Comparison of ENCODE assay signal across 9 cellular contexts in the genomic region with DNA sequence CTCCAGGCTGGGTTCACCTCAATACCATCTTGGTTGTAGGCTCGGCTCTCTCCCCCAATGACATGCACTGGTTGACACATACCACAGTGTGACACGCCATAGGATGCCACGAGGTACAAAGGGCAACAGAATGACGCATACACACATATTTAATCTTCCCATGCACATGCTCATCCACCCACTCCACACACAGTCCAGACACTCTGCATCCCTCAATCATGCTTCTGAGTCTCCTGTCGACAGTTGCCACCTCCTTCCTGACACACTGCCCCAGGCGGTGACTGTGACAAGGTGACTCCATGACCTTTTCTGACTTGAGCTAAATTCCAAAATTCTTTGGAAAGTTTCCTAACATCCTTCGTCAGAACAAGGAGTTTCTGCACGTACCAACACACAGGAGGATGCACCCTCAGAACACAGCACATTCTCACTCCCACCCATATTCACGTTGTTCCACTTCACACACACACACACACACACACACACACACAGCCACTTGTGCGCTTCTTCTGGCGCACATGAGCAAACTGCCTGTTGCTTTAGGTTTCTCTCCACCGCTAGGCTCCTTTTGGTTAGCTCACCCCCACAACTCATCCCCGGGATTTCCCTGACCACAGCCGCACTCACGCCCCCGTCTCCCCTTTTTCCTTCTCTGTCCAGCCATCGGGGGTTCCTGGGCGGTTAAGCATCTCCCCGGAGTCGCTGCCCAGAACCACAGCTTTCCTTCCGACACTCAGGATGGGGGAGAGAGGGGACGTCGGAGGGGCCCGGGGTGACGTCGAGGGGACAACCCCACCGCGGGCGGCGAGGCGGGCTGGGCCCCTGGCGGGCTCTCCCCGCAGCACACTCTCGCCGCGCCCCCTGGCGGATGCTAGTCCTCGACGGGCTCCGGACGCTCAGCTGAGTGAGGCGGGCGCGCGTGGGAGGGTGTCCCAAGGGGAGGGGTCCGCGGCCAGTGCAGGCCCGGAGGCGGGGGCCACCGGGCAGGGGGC. TPM values are rescaled to one million over a fixed set of nuclear protein-coding genes. Genes with fewer than 3 reads are reported as not detected.
DNase-seq lines count a peak whose midpoint lies in the region; ATAC-seq and TF ChIP-seq lines count a peak whose summit lies in the region.
"Had no signal": no experiment of that assay in that cellular context is flagged by ENCODE, and none has a peak within 500 bp of the region (broad histone marks: within the 10 kb centered on the region; RNA-seq: fewer than 3 reads in every experiment).

No MANE protein-coding gene starts in this region.

- intact Hi-C loops in uterus (cut with DNase I; ENCODE audit: low total_unique reads) = no loop called here

- peaks cover 0 to 9% (median 0%) of the 10 kb centered on the region in 11 experiments; a peak in 5 of 22 replicates for H3K9me3 ChIP-seq in BLaER1 treated with 17β-estradiol and CSF1 and Interleukin-3, amounts not matched to agents 10 nM and 100 nM (replicated peaks in 1 of 11)
- no peaks in the 10 kb centered on the region for H3K9me3 ChIP-seq in parathyroid adenoma (ENCODE audit: control insufficient read depth, low read length)
- H3K9me3 ChIP-seq in uterus = no peaks in the 10 kb centered on the region

- peak overlapping the region; percentile 22 for H3K4me3 Mint-ChIP-seq in activated CD8-positive, alpha-beta memory T cell treated with anti-CD3 and anti-CD28 coated beads, Interleukin-2, amount 10 ng/mL, durations not matched to agents 7 days and 5 days

- CTCF ChIA-PET in activated CD8-positive, alpha-beta memory T cell treated with anti-CD3 and anti-CD28 coated beads, Interleukin-2, amount 10 ng/mL, durations not matched to agents 7 days and 5 days (lab: Charles Lee) = interaction anchor here (0.7 to 39.1 kb wide), 30 partner anchors 8 to 258 kb away, joined by 3 to 921 read pairs (median 4); partner anchors contain the start of genes ARF3, DDN, DDX23 and DHH

- H3K9me3 Mint-ChIP-seq in activated CD8-positive, alpha-beta memory T cell treated with anti-CD3 and anti-CD28 coated beads, Interleukin-2, amount 10 ng/mL, durations not matched to agents 7 days and 5 days (ENCODE audit: low read depth) = no peaks in the 10 kb centered on the region

- peaks cover 56% of the 10 kb centered on the region for H3K4me1 Mint-ChIP-seq in activated CD8-positive, alpha-beta memory T cell treated with anti-CD3 and anti-CD28 coated beads, Interleukin-2, amount 10 ng/mL, durations not matched to agents 7 days and 5 days

- DNase-seq in GM20000 (ENCODE audit: low spot score) (peak; percentile 91), NCI-H1048 (lab: John Stamatoyannopoulos, UW) (peak; percentile 36), epithelial cell of esophagus (ENCODE audit: low read depth) (peak; percentile 51), uterus (no peak), medulla oblongata (ENCODE audit: extremely low spot score) (no peak)
- DNase-seq in activated CD8-positive, alpha-beta memory T cell treated with anti-CD3 and anti-CD28 coated beads, Interleukin-2, amount 10 ng/mL, durations not matched to agents 7 days and 5 days = peak; percentile 81

- peak overlapping the region; percentile 84 to 98 (median 92); a peak in 20 of 22 replicates for H3K4me2 ChIP-seq in BLaER1 treated with 17β-estradiol and CSF1 and Interleukin-3, amounts not matched to agents 10 nM and 100 nM
- H3K4me2 ChIP-seq in parathyroid adenoma (ENCODE audit: low read length) = peak overlapping the region; percentile 51

- peaks cover 84% of the 10 kb centered on the region for H3K27me3 Mint-ChIP-seq in activated CD8-positive, alpha-beta memory T cell treated with anti-CD3 and anti-CD28 coated beads, Interleukin-2, amount 10 ng/mL, durations not matched to agents 7 days and 5 days

- peaks cover 49 to 64% (median 58%) of the 10 kb centered on the region in 10 experiments for H3K4me1 ChIP-seq in BLaER1 treated with 17β-estradiol and CSF1 and Interleukin-3, amounts not matched to agents 10 nM and 100 nM
- H3K4me1 ChIP-seq in parathyroid adenoma = peaks cover 34% of the 10 kb centered on the region
- H3K4me1 ChIP-seq in uterus = peaks cover 0 to 36% of the 10 kb centered on the region in 2 donors

- peak overlapping the region; percentile 78 for H2AFZ ChIP-seq in parathyroid adenoma

- peaks cover 0 to 90% (median 54%) of the 10 kb centered on the region in 11 experiments; a peak in 20 of 22 replicates for H4K20me1 ChIP-seq in BLaER1 treated with 17β-estradiol and CSF1 and Interleukin-3, amounts not matched to agents 10 nM and 100 nM

- no peak for TF ChIP-seq POLR2A in uterus (IDR thresholded peaks at IDR 0.05)

- no peaks in the 10 kb centered on the region for H3K79me2 ChIP-seq in parathyroid adenoma

- TF ChIP-seq CTCF in GM20000 (IDR thresholded peaks at IDR 0.05; ENCODE audit: extremely low read depth, missing control alignments) (peak; percentile 81), epithelial cell of esophagus (IDR thresholded peaks at IDR 0.05; ENCODE audit: insufficient read depth, low read depth, low read length, missing control alignments) (peak; percentile 42), parathyroid adenoma (IDR thresholded peaks at IDR 0.05) (peak; percentile 75), uterus (IDR thresholded peaks at IDR 0.05) (peak; percentile 47 to 73 (median 68))

- H3K27me3 ChIP-seq in BLaER1 treated with 17β-estradiol and CSF1 and Interleukin-3, amounts not matched to agents 10 nM and 100 nM = peaks cover 100% of the 10 kb centered on the region in 11 experiments
- H3K27me3 ChIP-seq in parathyroid adenoma (ENCODE audit: control insufficient read depth, insufficient read depth, low read length) (peaks cover 12% of the 10 kb centered on the region), uterus (peaks cover 33 to 55% of the 10 kb centered on the region in 2 donors)

- ATAC-seq in activated CD8-positive, alpha-beta memory T cell treated with anti-CD3 and anti-CD28 coated beads, Interleukin-2, amount 10 ng/mL, durations not matched to agents 7 days and 5 days = peak; percentile 62

- peak overlapping the region in 3 of 10 experiments; percentile 28 to 57 (median 39); a peak in 4 of 20 replicates for H3K4me3 ChIP-seq in BLaER1 treated with 17β-estradiol and CSF1 and Interleukin-3, amounts not matched to agents 10 nM and 100 nM
- no peak overlapping the region for H3K4me3 ChIP-seq in epithelial cell of esophagus (ENCODE audit: low read length)
- no peak overlapping the region for H3K4me3 ChIP-seq in parathyroid adenoma (ENCODE audit: low read depth, low read length)
- no peak overlapping the region for H3K4me3 ChIP-seq in uterus

- no peak overlapping the region for H3K27ac Mint-ChIP-seq in activated CD8-positive, alpha-beta memory T cell treated with anti-CD3 and anti-CD28 coated beads, Interleukin-2, amount 10 ng/mL, durations not matched to agents 7 days and 5 days

- no peak overlapping the region for H3K9ac ChIP-seq in BLaER1 treated with 17β-estradiol and CSF1 and Interleukin-3, amounts not matched to agents 10 nM and 100 nM
- no peak overlapping the region for H3K9ac ChIP-seq in parathyroid adenoma

- H3K36me3 Mint-ChIP-seq in activated CD8-positive, alpha-beta memory T cell treated with anti-CD3 and anti-CD28 coated beads, Interleukin-2, amount 10 ng/mL, durations not matched to agents 7 days and 5 days = no peaks in the 10 kb centered on the region

- H3K36me3 ChIP-seq in BLaER1 treated with 17β-estradiol and CSF1 and Interleukin-3, amounts not matched to agents 10 nM and 100 nM = no peaks in the 10 kb centered on the region
- no peaks in the 10 kb centered on the region for H3K36me3 ChIP-seq in parathyroid adenoma (ENCODE audit: control insufficient read depth, insufficient read depth, low read length)
- no peaks in the 10 kb centered on the region for H3K36me3 ChIP-seq in uterus

- no peak overlapping the region for H3K27ac ChIP-seq in BLaER1 treated with 17β-estradiol and CSF1 and Interleukin-3, amounts not matched to agents 10 nM and 100 nM
- H3K27ac ChIP-seq in parathyroid adenoma (no peak overlapping the region), uterus (no peak overlapping the region)

RNA-seq across cellular contexts. Expression of gene WNT1, which starts 0.5 kb away (rescaled TPM):
- 1 to 10 TPM in 1 of 2 experiments, under 1 TPM in 1; 0.87 to 1.2 TPM for total RNA-seq in activated CD8-positive, alpha-beta memory T cell treated with anti-CD3 and anti-CD28 coated beads, Interleukin-2, amount 10 ng/mL, durations not matched to agents 7 days and 5 days
- total RNA-seq in uterus = not detected
- total RNA-seq: HT1080 had no signal

RNA-seq across cellular contexts. Expression of gene WNT10B, which starts 6.1 kb away (rescaled TPM):
- 1 to 10 TPM; 2.0 to 4.4 TPM for total RNA-seq in activated CD8-positive, alpha-beta memory T cell treated with anti-CD3 and anti-CD28 coated beads, Interleukin-2, amount 10 ng/mL, durations not matched to agents 7 days and 5 days
- total RNA-seq in uterus = under 1 TPM in 1 of 4 donors, not detected in 3; 0.35 TPM

RNA-seq across cellular contexts. Expression of gene ARF3, which starts 20.3 kb away (rescaled TPM):
- 100 to 1,000 TPM in 1 of 2 experiments, 10 to 100 TPM in 1; 89.4 to 118 TPM for total RNA-seq in activated CD8-positive, alpha-beta memory T cell treated with anti-CD3 and anti-CD28 coated beads, Interleukin-2, amount 10 ng/mL, durations not matched to agents 7 days and 5 days
- total RNA-seq in uterus = 100 to 1,000 TPM in 1 of 4 donors, 10 to 100 TPM in 2, 1 to 10 TPM in 1; 6.9 to 117 (median 29.7) TPM

RNA-seq across cellular contexts. Expression of gene DDN, which starts 21.6 kb away (rescaled TPM):
- under 1 TPM; 0.38 to 0.66 TPM for total RNA-seq in activated CD8-positive, alpha-beta memory T cell treated with anti-CD3 and anti-CD28 coated beads, Interleukin-2, amount 10 ng/mL, durations not matched to agents 7 days and 5 days
- total RNA-seq in uterus = under 1 TPM in 1 of 4 donors, not detected in 3; 0.18 TPM

RNA-seq across cellular contexts. Expression of gene PRKAG1, which starts 41.0 kb away (rescaled TPM):
- total RNA-seq in activated CD8-positive, alpha-beta memory T cell treated with anti-CD3 and anti-CD28 coated beads, Interleukin-2, amount 10 ng/mL, durations not matched to agents 7 days and 5 days = 10 to 100 TPM; 58.9 to 66.0 TPM
- 10 to 100 TPM; 34.7 to 46.6 (median 39.6) TPM for total RNA-seq in uterus

Comparison
In these comparisons a context has a peak if more than half of its experiments do, and no peak if none do; other contexts are left out.
1. DNase-seq: peak in GM20000 (single experiment), NCI-H1048 (single experiment), activated CD8-positive, alpha-beta memory T cell treated with anti-CD3 and anti-CD28 coated beads, Interleukin-2, amount 10 ng/mL, durations not matched to agents 7 days and 5 days (single experiment) and epithelial cell of esophagus (single experiment); none in uterus (0 of 2) and medulla oblongata (single experiment).
2. Peak in every context shown above with its lines, with median percentiles within 50 percentile points of each other: CTCF ChIP-seq.